Comparison of ENCODE assay signal across 17 cellular contexts in genomic region chr7:104209063-104209462, GRCh38. TPM values are rescaled to one million over a fixed set of nuclear protein-coding genes. Genes with fewer than 3 reads are reported as not detected.
A peak's percentile ranks its signal among the peaks of the same experiment; 100 is the strongest.
DNase-seq lines count a peak whose midpoint lies in the region; ATAC-seq and TF ChIP-seq lines count a peak whose summit lies in the region.
"Had no signal": no experiment of that assay in that cellular context is flagged by ENCODE, and none has a peak within 500 bp of the region (broad histone marks: within the 10 kb centered on the region; RNA-seq: fewer than 3 reads in every experiment).

No MANE protein-coding gene starts in this region.

- no peaks in the 10 kb centered on the region for H3K36me3 ChIP-seq in CD4-positive, CD25-positive, alpha-beta regulatory T cell (ENCODE audit: control insufficient read depth, insufficient read depth, low read length)
- peaks cover 4% of the 10 kb centered on the region for H3K36me3 ChIP-seq in DND-41 (ENCODE audit: insufficient read depth, low read length)

- DNase-seq in CD4-positive, CD25-positive, alpha-beta regulatory T cell = no peak
- DNase-seq in DND-41 = no peak
- no peak for DNase-seq in natural killer cell
- no peak for DNase-seq in AML-193 (lab: John Stamatoyannopoulos, UW)
- DNase-seq in middle frontal gyrus (ENCODE audit: extremely low spot score, low spot score) = no peak
- DNase-seq: activated CD4-positive, CD25-positive, alpha-beta regulatory T cell treated with anti-CD3 and anti-CD28 coated beads, Interleukin-2, amount 50 U/mL, for 72 hours; activated T-cell treated with anti-CD3 and anti-CD28 coated beads, Interleukin-2, amount 50 U/mL, for 4 hours; anterior cingulate cortex; NCI-H2081; NCI-H510A; SHP77 treated with DMSO at 0.1 percent for 48 hours; small intestine; T-helper 9 cell had no signal

- peak overlapping the region; percentile 76; the same call in 1 of the 2 replicates for H3K4me2 ChIP-seq in DND-41 (ENCODE audit: insufficient read depth, low read length)

- H3K27me3 Mint-ChIP-seq in CD4-positive, CD25-positive, alpha-beta regulatory T cell = peaks cover 19% of the 10 kb centered on the region
- H3K27me3 Mint-ChIP-seq in activated T-helper 17 cell treated with anti-CD3 and anti-CD28 coated beads, Interleukin-2, amount 50 U/mL, for 72 hours = peaks cover 18% of the 10 kb centered on the region
- peaks cover 11 to 35% of the 10 kb centered on the region in 2 donors for H3K27me3 Mint-ChIP-seq in natural killer cell (ENCODE audit: low read depth in 2 of 2)

- intact Hi-C loops in natural killer cell (cut with micrococcal nuclease) = no loop called here

- TF ChIP-seq CTCF in DND-41 (IDR thresholded peaks at IDR 0.05; ENCODE audit: borderline replicate concordance, extremely low read depth, low read length, poor library complexity, severe bottlenecking) (no peak), natural killer cell (IDR thresholded peaks at IDR 0.05) (no peak)

- H3K4me1 Mint-ChIP-seq in CD4-positive, CD25-positive, alpha-beta regulatory T cell = peaks cover 16 to 41% (median 26%) of the 10 kb centered on the region in 4 donors
- H3K4me1 Mint-ChIP-seq in activated T-helper 17 cell treated with anti-CD3 and anti-CD28 coated beads, Interleukin-2, amount 50 U/mL, for 72 hours = peaks cover 18% of the 10 kb centered on the region
- H3K4me1 Mint-ChIP-seq in natural killer cell = peaks cover 22 to 27% of the 10 kb centered on the region in 2 donors

- no peak overlapping the region for H3K27ac ChIP-seq in CD4-positive, CD25-positive, alpha-beta regulatory T cell (ENCODE audit: insufficient read depth, low read length, poor library complexity, severe bottlenecking)
- no peak overlapping the region for H3K27ac ChIP-seq in DND-41 (ENCODE audit: low read length)

- H4K20me1 ChIP-seq in DND-41 (ENCODE audit: insufficient read depth, low read length) = no peaks in the 10 kb centered on the region
- H4K20me1 ChIP-seq: BLaER1 had no signal

- peaks cover 36% of the 10 kb centered on the region for H3K79me2 ChIP-seq in DND-41 (ENCODE audit: insufficient read depth, low read length)

- no peak overlapping the region for H3K4me3 ChIP-seq in CD4-positive, CD25-positive, alpha-beta regulatory T cell (ENCODE audit: low read depth, low read length)
- H3K4me3 ChIP-seq in DND-41 (ENCODE audit: low read depth in 1 of 2, low read length in 2 of 2) = no peak overlapping the region

- no peak for ATAC-seq in CD4-positive, CD25-positive, alpha-beta regulatory T cell (ENCODE audit: low read depth in 2 of 2)
- ATAC-seq in DND-41 (ENCODE audit: insufficient read depth, low read depth) = no peak
- no peak for ATAC-seq in activated T-helper 17 cell treated with anti-CD3 and anti-CD28 coated beads, Interleukin-2, amount 50 U/mL, for 72 hours (replicated peaks)
- no peak for ATAC-seq in natural killer cell
- no peak for ATAC-seq in GM19395 (IDR thresholded peaks at IDR 0.05; ENCODE audit: unreplicated experiment)
- ATAC-seq: activated T-cell treated with anti-CD3 and anti-CD28 coated beads, Interleukin-2, amount 50 U/mL, for 4 hours had no signal

- H3K9ac ChIP-seq in DND-41 (ENCODE audit: low read depth, low read length) = no peak overlapping the region

- H3K27ac Mint-ChIP-seq in CD4-positive, CD25-positive, alpha-beta regulatory T cell = no peak overlapping the region
- H3K27ac Mint-ChIP-seq in activated T-helper 17 cell treated with anti-CD3 and anti-CD28 coated beads, Interleukin-2, amount 50 U/mL, for 72 hours = no peak overlapping the region
- peak overlapping the region; percentile 96 to 98 for H3K27ac Mint-ChIP-seq in natural killer cell

- H3K9me3 ChIP-seq in CD4-positive, CD25-positive, alpha-beta regulatory T cell (ENCODE audit: control insufficient read depth in 2 of 2, low read length in 2 of 2) = no peaks in the 10 kb centered on the region
- H3K9me3 ChIP-seq in DND-41 (ENCODE audit: insufficient read depth, low read length, severe bottlenecking) = peaks cover 5% of the 10 kb centered on the region
- H3K9me3 ChIP-seq: BLaER1 had no signal

- peak overlapping the region; percentile 96 to 98 (median 98) for H3K4me3 Mint-ChIP-seq in CD4-positive, CD25-positive, alpha-beta regulatory T cell
- peak overlapping the region; percentile 93 for H3K4me3 Mint-ChIP-seq in activated T-helper 17 cell treated with anti-CD3 and anti-CD28 coated beads, Interleukin-2, amount 50 U/mL, for 72 hours
- peak overlapping the region; percentile 96 for H3K4me3 Mint-ChIP-seq in natural killer cell

- H3K9me3 Mint-ChIP-seq in CD4-positive, CD25-positive, alpha-beta regulatory T cell = peaks cover 0 to 4% (median 0%) of the 10 kb centered on the region in 7 donors
- H3K9me3 Mint-ChIP-seq in activated T-helper 17 cell treated with anti-CD3 and anti-CD28 coated beads, Interleukin-2, amount 50 U/mL, for 72 hours = no peaks in the 10 kb centered on the region
- no peaks in the 10 kb centered on the region for H3K9me3 Mint-ChIP-seq in natural killer cell
- H3K9me3 Mint-ChIP-seq: activated T-cell treated with anti-CD3 and anti-CD28 coated beads, Interleukin-2, amount 50 U/mL, for 4 hours had no signal

- no peak overlapping the region for H2AFZ ChIP-seq in DND-41 (ENCODE audit: low read depth, low read length)

- no peaks in the 10 kb centered on the region for H3K27me3 ChIP-seq in CD4-positive, CD25-positive, alpha-beta regulatory T cell (ENCODE audit: control insufficient read depth, insufficient read depth, low read length)
- H3K27me3 ChIP-seq in DND-41 (ENCODE audit: insufficient read depth, low read length, poor library complexity) = no peaks in the 10 kb centered on the region
- H3K27me3 ChIP-seq: BLaER1 had no signal

- no peaks in the 10 kb centered on the region for H3K36me3 Mint-ChIP-seq in CD4-positive, CD25-positive, alpha-beta regulatory T cell
- H3K36me3 Mint-ChIP-seq in activated T-helper 17 cell treated with anti-CD3 and anti-CD28 coated beads, Interleukin-2, amount 50 U/mL, for 72 hours (ENCODE audit: low read depth) = peaks cover under 1% of the 10 kb centered on the region
- H3K36me3 Mint-ChIP-seq in natural killer cell = no peaks in the 10 kb centered on the region
- H3K36me3 Mint-ChIP-seq: memory B cell had no signal

- H3K4me1 ChIP-seq in CD4-positive, CD25-positive, alpha-beta regulatory T cell (ENCODE audit: control insufficient read depth, insufficient read depth, low read length, poor library complexity, severe bottlenecking) = peaks cover 20% of the 10 kb centered on the region
- peaks cover 26% of the 10 kb centered on the region for H3K4me1 ChIP-seq in DND-41 (ENCODE audit: insufficient read depth, low read length)

RNA-seq across cellular contexts. Expression of gene ORC5, which starts 1.2 kb away (rescaled TPM):
- total RNA-seq in CD4-positive, CD25-positive, alpha-beta regulatory T cell = 16.7 TPM
- 10 to 100 TPM; 19.4 to 30.0 (median 29.1) TPM for polyA plus RNA-seq in CD4-positive, CD25-positive, alpha-beta regulatory T cell
- total RNA-seq in activated T-helper 17 cell treated with anti-CD3 and anti-CD28 coated beads, Interleukin-2, amount 50 U/mL, for 72 hours = 10 to 100 TPM; 15.6 to 27.7 TPM
- total RNA-seq in natural killer cell = 10 to 100 TPM in 2 of 3 donors, 1 to 10 TPM in 1; 7.3 to 13.6 (median 11.8) TPM

Comparison
In these comparisons a context has a peak if more than half of its experiments do, and no peak if none do; other contexts are left out.
1. H3K27ac Mint-ChIP-seq: peak in natural killer cell (2 of 2); none in CD4-positive, CD25-positive, alpha-beta regulatory T cell (0 of 3) and activated T-helper 17 cell treated with anti-CD3 and anti-CD28 coated beads, Interleukin-2, amount 50 U/mL, for 72 hours (single experiment).
2. Peak in every context shown above with its lines, with median percentiles within 50 percentile points of each other: H3K4me3 Mint-ChIP-seq.